16 cellular contexts compared by ENCODE assay signal in the genomic region with DNA sequence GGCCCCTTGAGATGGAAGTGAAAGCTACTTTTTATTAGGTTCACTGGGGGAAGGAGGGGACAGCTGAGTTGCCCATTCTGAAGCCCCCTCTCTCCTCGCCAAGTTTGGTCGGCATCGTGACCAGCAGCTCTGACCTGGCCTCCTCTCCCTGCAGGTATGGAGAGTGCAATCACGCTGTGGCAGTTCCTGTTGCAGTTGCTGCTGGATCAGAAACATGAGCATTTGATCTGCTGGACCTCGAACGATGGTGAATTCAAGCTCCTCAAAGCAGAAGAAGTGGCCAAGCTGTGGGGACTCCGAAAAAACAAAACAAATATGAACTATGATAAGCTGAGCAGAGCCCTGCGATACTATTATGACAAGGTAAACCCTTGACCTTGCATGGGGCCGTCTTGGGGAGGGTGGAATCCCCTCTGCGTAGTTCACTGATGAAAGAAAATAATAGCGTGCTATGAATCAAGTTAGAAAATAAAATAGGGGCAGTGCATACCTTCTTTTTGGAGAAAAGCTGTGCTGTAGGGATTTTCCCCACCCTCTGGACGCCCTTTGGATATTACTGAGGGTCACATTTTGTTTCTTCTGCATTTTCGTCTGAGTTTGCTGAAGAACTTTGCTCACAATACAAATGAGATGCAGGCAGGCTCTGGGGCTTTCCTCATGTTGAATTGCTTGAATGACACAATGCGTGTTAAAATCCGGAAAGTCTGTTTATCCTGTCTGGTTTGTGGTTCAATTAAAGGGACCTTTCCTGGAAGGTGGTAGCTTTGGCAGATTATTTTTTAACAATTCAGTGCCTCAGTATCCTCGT. TPM values are rescaled to one million over a fixed set of nuclear protein-coding genes. Genes with fewer than 3 reads are reported as not detected.
DNase-seq lines count a peak whose midpoint lies in the region; ATAC-seq and TF ChIP-seq lines count a peak whose summit lies in the region.
"Had no signal": no experiment of that assay in that cellular context is flagged by ENCODE, and none has a peak within 500 bp of the region (broad histone marks: within the 10 kb centered on the region; RNA-seq: fewer than 3 reads in every experiment).

No MANE protein-coding gene starts in this region.

- peaks cover 42% of the 10 kb centered on the region for H3K36me3 Mint-ChIP-seq in CD4-positive, CD25-positive, alpha-beta regulatory T cell
- peaks cover 33% of the 10 kb centered on the region for H3K36me3 Mint-ChIP-seq in nephron (ENCODE audit: low read depth)

- DNase-seq in CD4-positive, CD25-positive, alpha-beta regulatory T cell = no peak
- DNase-seq in brain microvascular endothelial cell = no peak
- no peak for DNase-seq in superior temporal gyrus (ENCODE audit: extremely low spot score)
- no peak for DNase-seq in kidney tubule cell (ENCODE audit: low spot score)
- DNase-seq: activated CD4-positive, alpha-beta T cell treated with anti-CD3 and anti-CD28 coated beads for 4 hours; amygdala; C1 segment of cervical spinal cord; DMS79; erythroblast; MM.1S; NCI-H2081; trophoblast cell had no signal

- peak overlapping the region in 2 of 3 donors; percentile 16 to 61 for H3K27ac Mint-ChIP-seq in CD4-positive, CD25-positive, alpha-beta regulatory T cell
- peak overlapping the region; percentile 28 to 88 (median 55) for H3K27ac Mint-ChIP-seq in nephron
- H3K27ac Mint-ChIP-seq: activated T-helper 2 cell treated with anti-CD3 and anti-CD28 coated beads, Interferon-gamma antibody, Interleukin-2, Interleukin-4, amounts not matched to agents 10 μg/mL and 5 μg/mL and 100 μg/mL, durations not matched to agents 14 hours and 24 hours and 36 hours had no signal

- TF ChIP-seq CTCF in brain microvascular endothelial cell (IDR thresholded peaks at IDR 0.05; ENCODE audit: low read depth, low read length, missing control alignments) (no peak), nephron (IDR thresholded peaks at IDR 0.05; ENCODE audit: unreplicated experiment in 3 of 3) (no peak)

- no peaks in the 10 kb centered on the region for H3K27me3 ChIP-seq in CD4-positive, CD25-positive, alpha-beta regulatory T cell (ENCODE audit: control insufficient read depth, insufficient read depth, low read length)
- no peaks in the 10 kb centered on the region for H3K27me3 ChIP-seq in brain microvascular endothelial cell (replicated peaks)

- ATAC-seq in CD4-positive, CD25-positive, alpha-beta regulatory T cell (ENCODE audit: low read depth in 2 of 2) = no peak
- ATAC-seq in GM21576 (IDR thresholded peaks at IDR 0.05; ENCODE audit: unreplicated experiment) (peak; percentile 58), GM21619 (IDR thresholded peaks at IDR 0.05; ENCODE audit: unreplicated experiment) (no peak)

- peaks cover 12 to 81% (median 31%) of the 10 kb centered on the region in 4 donors for H3K4me1 Mint-ChIP-seq in CD4-positive, CD25-positive, alpha-beta regulatory T cell
- H3K4me1 Mint-ChIP-seq in nephron = peaks cover 59% of the 10 kb centered on the region

- H3K4me1 ChIP-seq in CD4-positive, CD25-positive, alpha-beta regulatory T cell (ENCODE audit: control insufficient read depth, insufficient read depth, low read length, poor library complexity, severe bottlenecking) = peaks cover 8% of the 10 kb centered on the region

- H3K27ac ChIP-seq in CD4-positive, CD25-positive, alpha-beta regulatory T cell (ENCODE audit: insufficient read depth, low read length, poor library complexity, severe bottlenecking) = peak overlapping the region; percentile 37
- peak overlapping the region; percentile 28 for H3K27ac ChIP-seq in brain microvascular endothelial cell

- H3K4me3 Mint-ChIP-seq in CD4-positive, CD25-positive, alpha-beta regulatory T cell = peak overlapping the region in 2 of 4 donors; percentile 3 to 23
- peak overlapping the region in 1 of 3 experiments; percentile 3 for H3K4me3 Mint-ChIP-seq in nephron

- no peaks in the 10 kb centered on the region for H3K9me3 Mint-ChIP-seq in CD4-positive, CD25-positive, alpha-beta regulatory T cell
- no peaks in the 10 kb centered on the region for H3K9me3 Mint-ChIP-seq in nephron
- H3K9me3 Mint-ChIP-seq: activated T-helper 2 cell treated with anti-CD3 and anti-CD28 coated beads, Interferon-gamma antibody, Interleukin-2, Interleukin-4, amounts not matched to agents 10 μg/mL and 5 μg/mL and 100 μg/mL, durations not matched to agents 14 hours and 24 hours and 36 hours had no signal

- no peaks in the 10 kb centered on the region for H3K9me3 ChIP-seq in CD4-positive, CD25-positive, alpha-beta regulatory T cell (ENCODE audit: control insufficient read depth in 2 of 2, low read length in 2 of 2)

- in situ Hi-C loops in brain microvascular endothelial cell (cut with HindIII; ENCODE audit: low pct_ligation_motif_present, low sequenced_read_pairs) = loop anchor here (25.0 kb wide), 1 partner anchor 161 kb away; no protein-coding TSS in a partner anchor

- no peak overlapping the region for H3K4me3 ChIP-seq in CD4-positive, CD25-positive, alpha-beta regulatory T cell (ENCODE audit: low read depth, low read length)
- no peak overlapping the region for H3K4me3 ChIP-seq in brain microvascular endothelial cell (ENCODE audit: low read depth, low read length)

- H3K36me3 ChIP-seq in CD4-positive, CD25-positive, alpha-beta regulatory T cell (ENCODE audit: control insufficient read depth, insufficient read depth, low read length) = peaks cover 62% of the 10 kb centered on the region
- H3K36me3 ChIP-seq in brain microvascular endothelial cell (replicated peaks) = peaks cover 40% of the 10 kb centered on the region

- no peaks in the 10 kb centered on the region for H3K27me3 Mint-ChIP-seq in CD4-positive, CD25-positive, alpha-beta regulatory T cell
- no peaks in the 10 kb centered on the region for H3K27me3 Mint-ChIP-seq in nephron (ENCODE audit: low read depth)

RNA-seq across cellular contexts. Expression of gene ELK3, which starts 29.4 kb away (rescaled TPM):
- 84.7 TPM for total RNA-seq in CD4-positive, CD25-positive, alpha-beta regulatory T cell
- polyA plus RNA-seq in CD4-positive, CD25-positive, alpha-beta regulatory T cell = 10 to 100 TPM; 33.4 to 47.9 (median 38.3) TPM
